ENCODE assay signal across 8 cellular contexts in the genomic region with DNA sequence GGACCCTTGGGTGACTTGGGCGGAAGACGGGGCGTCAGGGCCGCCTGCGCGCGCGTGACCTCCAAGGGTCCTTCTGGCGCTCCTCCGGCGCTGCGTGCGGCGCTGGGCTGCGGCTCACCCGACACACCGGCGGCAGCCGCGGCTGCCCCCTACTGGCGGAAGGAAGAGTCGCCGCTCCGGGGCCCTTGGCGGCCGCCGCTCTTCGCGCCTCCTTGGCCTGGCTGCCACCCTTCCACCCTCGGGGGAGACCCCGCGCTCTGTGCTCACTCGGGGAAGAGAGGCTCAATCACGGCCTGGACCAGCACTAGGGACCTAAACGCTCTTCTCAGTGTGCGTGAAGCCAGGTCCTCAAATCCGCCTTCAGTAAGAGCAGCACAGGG.
A peak's percentile ranks its signal among the peaks of the same experiment; 100 is the strongest.
DNase-seq lines count a peak whose midpoint lies in the region; ATAC-seq, FAIRE-seq and TF ChIP-seq lines count a peak whose summit lies in the region.

No MANE protein-coding gene starts in this region.

- no peak for FAIRE-seq in HTR-8/SVneo (lab: Jason Lieb, UNC)

- ATAC-seq in GM19025 (IDR thresholded peaks at IDR 0.05; ENCODE audit: low read depth, unreplicated experiment): peak; percentile 69
- peak; percentile 88 for ATAC-seq in HG03159 (IDR thresholded peaks at IDR 0.05; ENCODE audit: unreplicated experiment)
- ATAC-seq in RWPE2 (ENCODE audit: low read depth): peak; percentile 50

- in situ Hi-C loops in astrocyte of the cerebellum (cut with HindIII; ENCODE audit: low sequenced_read_pairs): no loop called here

- DNase-seq in AG10803 (ENCODE audit: low read depth) (peak; percentile 15), RWPE2 (ENCODE audit: low spot score) (no peak), astrocyte of the cerebellum (ENCODE audit: low read depth) (no peak), iPS-NIHi11 (ENCODE audit: low spot score) (peak; percentile 94), HTR-8/SVneo (ENCODE audit: insufficient read length, low spot score) (no peak)

- no peaks in the 10 kb centered on the region for H3K36me3 ChIP-seq in RWPE2 (ENCODE audit: low read depth)

- H3K27ac ChIP-seq in RWPE2 (ENCODE audit: poor library complexity, severe bottlenecking): no peak overlapping the region
- H3K27ac ChIP-seq in skin epidermis: no peak overlapping the region

- H3K27me3 ChIP-seq in RWPE2 (ENCODE audit: insufficient read depth, poor library complexity, severe bottlenecking): peaks cover 29% of the 10 kb centered on the region

- H3K4me3 ChIP-seq in AG10803 (ENCODE audit: low read length): peak overlapping the region; percentile 54
- H3K4me3 ChIP-seq in RWPE2 (ENCODE audit: severe bottlenecking): no peak overlapping the region
- H3K4me3 ChIP-seq in astrocyte of the cerebellum (ENCODE audit: low read depth, low read length): peak overlapping the region; percentile 42
- peak overlapping the region in 6 of 7 experiments; percentile 18 to 48 (median 28) for H3K4me3 ChIP-seq in skin epidermis

- H3K4me1 ChIP-seq in RWPE2 (ENCODE audit: insufficient read depth, poor library complexity, severe bottlenecking): no peaks in the 10 kb centered on the region

- no peaks in the 10 kb centered on the region for H3K9me3 ChIP-seq in RWPE2 (ENCODE audit: severe bottlenecking)

- peak; percentile 41 for TF ChIP-seq CTCF in AG10803 (conservative IDR thresholded peaks at IDR 0.05; ENCODE audit: low read length)
- TF ChIP-seq CTCF in RWPE2 (IDR thresholded peaks at IDR 0.05; ENCODE audit: poor library complexity, severe bottlenecking): peak; percentile 56
- TF ChIP-seq CTCF in astrocyte of the cerebellum (IDR thresholded peaks at IDR 0.05; ENCODE audit: low read depth, low read length, missing control alignments): peak; percentile 62

Comparison
In these comparisons a context has a peak if more than half of its experiments do, and no peak if none do; other contexts are left out.
1. DNase-seq: peak in AG10803 (single experiment) and iPS-NIHi11 (single experiment); none in RWPE2 (single experiment), astrocyte of the cerebellum (single experiment) and HTR-8/SVneo (single experiment).
2. Peak in every context shown above with its lines, with median percentiles within 50 percentile points of each other: CTCF ChIP-seq and ATAC-seq.